8 cellular contexts compared by ENCODE assay signal in the genomic region with DNA sequence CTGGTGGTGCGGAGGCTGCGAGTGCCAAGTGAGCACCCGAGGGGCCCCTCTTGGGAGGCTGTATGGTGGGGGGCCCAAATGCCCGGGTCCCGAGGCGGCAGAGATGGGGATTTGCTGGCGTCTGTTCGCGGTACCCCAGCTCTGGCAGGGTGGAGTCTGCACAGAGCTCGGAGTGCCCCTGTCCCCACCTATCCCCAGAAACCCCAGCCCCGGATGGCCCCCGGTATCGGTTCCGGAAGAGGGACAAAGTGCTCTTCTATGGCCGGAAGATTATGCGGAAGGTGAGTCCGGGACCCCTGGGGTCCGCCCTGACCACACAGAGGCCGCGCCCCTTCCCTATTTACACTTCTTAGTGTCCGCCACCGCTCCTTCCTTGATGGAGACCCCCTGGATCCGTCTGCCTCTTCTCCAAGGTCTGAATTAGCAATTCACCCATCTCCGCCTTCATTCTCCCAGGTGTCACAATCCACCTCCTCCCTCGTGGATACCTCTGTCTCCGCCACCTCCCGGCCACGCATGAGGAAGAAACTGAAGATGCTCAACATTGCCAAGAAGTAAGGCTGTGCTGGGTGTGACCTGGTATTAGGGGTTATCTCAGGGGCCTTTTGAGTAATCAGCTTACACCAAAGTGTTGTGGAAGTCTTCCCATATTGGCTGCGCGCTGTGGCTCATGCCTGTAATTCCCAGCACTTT. TPM values are rescaled to one million over a fixed set of nuclear protein-coding genes. Genes with fewer than 3 reads are reported as not detected.
DNase-seq lines count a peak whose midpoint lies in the region; ATAC-seq and TF ChIP-seq lines count a peak whose summit lies in the region.

No MANE protein-coding gene starts in this region.

- DNase-seq in GM23338 (ENCODE audit: low spot score) (peak; percentile 69), iPS-NIHi7 (ENCODE audit: extremely low spot score) (peak; percentile 35), testis (no peak), NCI-H526 (lab: John Stamatoyannopoulos, UW) (no peak), NCI-H1694 (lab: John Stamatoyannopoulos, UW) (no peak)
- no peak for DNase-seq in activated naive CD4-positive, alpha-beta T cell treated with anti-CD3 and anti-CD28 coated beads, Interleukin-2, amount 50 U/mL, for 72 hours (ENCODE audit: low spot score in 2 of 2)

- peak overlapping the region; percentile 96 for H3K4me3 ChIP-seq in GM23338
- H3K4me3 ChIP-seq in testis: peak overlapping the region; percentile 60 to 85

- H3K36me3 ChIP-seq in GM23338 (ENCODE audit: insufficient read depth) (no peaks in the 10 kb centered on the region; the same call in 1 of the 2 replicates), testis (ENCODE audit: low read depth, missing control alignments) (no peaks in the 10 kb centered on the region)

- H3K27ac Mint-ChIP-seq in GM23338: no peak overlapping the region
- peak overlapping the region; percentile 2 to 90 for H3K27ac Mint-ChIP-seq in activated naive CD4-positive, alpha-beta T cell treated with anti-CD3 and anti-CD28 coated beads, Interleukin-2, amount 50 U/mL, for 72 hours

- peaks cover 12% of the 10 kb centered on the region for H3K27me3 Mint-ChIP-seq in GM23338 (ENCODE audit: insufficient read depth, low read depth, poor library complexity)

- H3K9me3 Mint-ChIP-seq in GM23338: no peaks in the 10 kb centered on the region; the same call in 2 of the 3 replicates
- peaks cover 0 to 3% of the 10 kb centered on the region in 2 donors for H3K9me3 Mint-ChIP-seq in activated naive CD4-positive, alpha-beta T cell treated with anti-CD3 and anti-CD28 coated beads, Interleukin-2, amount 50 U/mL, for 72 hours

- no peaks in the 10 kb centered on the region for H4K20me1 ChIP-seq in GM23338 (replicated peaks; ENCODE audit: insufficient read depth)

- TF ChIP-seq CTCF in 22Rv1 (IDR thresholded peaks at IDR 0.05) (no peak), GM23338 (conservative IDR thresholded peaks at IDR 0.05; ENCODE audit: low read depth in 2 of 2) (no peak), testis (IDR thresholded peaks at IDR 0.05) (no peak)

- no peaks in the 10 kb centered on the region for H3K9me2 ChIP-seq in GM23338 (ENCODE audit: insufficient read depth)

- no peaks in the 10 kb centered on the region; the same call in 2 of the 3 replicates for H3K4me1 Mint-ChIP-seq in GM23338

- peaks cover 5% of the 10 kb centered on the region; the same call in 1 of the 2 replicates for H3F3A ChIP-seq in GM23338 (replicated peaks; ENCODE audit: low read depth)

- H3K4me2 ChIP-seq in GM23338: peak overlapping the region; percentile 95

- peak overlapping the region; percentile 91 for H2AFZ ChIP-seq in GM23338

- no peaks in the 10 kb centered on the region for H3K27me3 ChIP-seq in GM23338 (ENCODE audit: insufficient read depth)
- no peaks in the 10 kb centered on the region for H3K27me3 ChIP-seq in testis

- H3K9me3 ChIP-seq in testis: no peaks in the 10 kb centered on the region

- WGBS in testis, 2 donors: 18 to 38% methylated on average over 14 to 30 of the region's 30 CpGs

- peak overlapping the region; percentile 89 for H3K4me3 Mint-ChIP-seq in GM23338

- H3K79me2 ChIP-seq in GM23338 (replicated peaks; ENCODE audit: insufficient read depth): no peaks in the 10 kb centered on the region

- intact Hi-C loops in testis (cut with DNase I; ENCODE audit: low total_unique reads): no loop called here

- H3K36me3 Mint-ChIP-seq in GM23338 (ENCODE audit: low read depth): peaks cover 5% of the 10 kb centered on the region; the same call in 2 of the 3 replicates
- H3K36me3 Mint-ChIP-seq in activated naive CD4-positive, alpha-beta T cell treated with anti-CD3 and anti-CD28 coated beads, Interleukin-2, amount 50 U/mL, for 72 hours: peaks cover 6 to 9% of the 10 kb centered on the region in 2 donors

- ATAC-seq in GM23338: no peak
- no peak for ATAC-seq in activated naive CD4-positive, alpha-beta T cell treated with anti-CD3 and anti-CD28 coated beads, Interleukin-2, amount 50 U/mL, for 72 hours
- no peak for ATAC-seq in GM18520 (IDR thresholded peaks at IDR 0.05; ENCODE audit: unreplicated experiment)

- TF ChIP-seq POLR2A in testis (IDR thresholded peaks at IDR 0.05): no peak

- H3K4me1 ChIP-seq in GM23338 (ENCODE audit: insufficient read depth): no peaks in the 10 kb centered on the region
- H3K4me1 ChIP-seq in testis: peaks cover 7% of the 10 kb centered on the region

- peak overlapping the region; percentile 83 for H3K27ac ChIP-seq in 22Rv1
- peak overlapping the region; percentile 30; the same call in 1 of the 2 replicates for H3K27ac ChIP-seq in GM23338 (ENCODE audit: low read depth)
- H3K27ac ChIP-seq in testis: peak overlapping the region; percentile 26 to 92

TF ChIP-seq in GM23338, 12 proteins besides CTCF, POLR2A, EP300 and RAD21 (continues in another document):
- TF ChIP-seq NANOG (IDR thresholded peaks at IDR 0.05; ENCODE audit: borderline replicate concordance): no peak
- TF ChIP-seq REST (IDR thresholded peaks at IDR 0.05; ENCODE audit: unreplicated experiment): no peak
- no peak for TF ChIP-seq CREB1 (CRISPR knock-in tag; IDR thresholded peaks at IDR 0.05; ENCODE audit: low read depth)
- TF ChIP-seq ZNF331 (CRISPR knock-in tag; IDR thresholded peaks at IDR 0.05; ENCODE audit: low read depth): no peak
- TF ChIP-seq STAT1 (IDR thresholded peaks at IDR 0.05; ENCODE audit: unreplicated experiment): no peak
- TF ChIP-seq, protein P1, sequence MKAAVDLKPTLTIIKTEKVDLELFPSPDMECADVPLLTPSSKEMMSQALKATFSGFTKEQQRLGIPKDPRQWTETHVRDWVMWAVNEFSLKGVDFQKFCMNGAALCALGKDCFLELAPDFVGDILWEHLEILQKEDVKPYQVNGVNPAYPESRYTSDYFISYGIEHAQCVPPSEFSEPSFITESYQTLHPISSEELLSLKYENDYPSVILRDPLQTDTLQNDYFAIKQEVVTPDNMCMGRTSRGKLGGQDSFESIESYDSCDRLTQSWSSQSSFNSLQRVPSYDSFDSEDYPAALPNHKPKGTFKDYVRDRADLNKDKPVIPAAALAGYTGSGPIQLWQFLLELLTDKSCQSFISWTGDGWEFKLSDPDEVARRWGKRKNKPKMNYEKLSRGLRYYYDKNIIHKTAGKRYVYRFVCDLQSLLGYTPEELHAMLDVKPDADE (IDR thresholded peaks at IDR 0.05): no peak

RNA-seq across cellular contexts. Expression of gene PNPLA6, which starts 0.6 kb away (rescaled TPM):
- 135 and 147 TPM in 2 replicates for total RNA-seq in GM23338 (2014; rRNA removed; shearing (Covaris generic))
- 66.6 and 74.1 TPM in 2 replicates for polyA plus RNA-seq in GM23338 (2016; fragmentation: Nextera tagmentation; extraction: Ambion mirVana)
- total RNA-seq in activated naive CD4-positive, alpha-beta T cell treated with anti-CD3 and anti-CD28 coated beads, Interleukin-2, amount 50 U/mL, for 72 hours: 100 to 1,000 TPM; 102 to 138 TPM
- 100 to 1,000 TPM; 109 to 143 TPM for total RNA-seq in testis
- 153 TPM for polyA plus RNA-seq in testis (ENCODE audit: insufficient read depth, low read depth, low replicate concordance)

RNA-seq across cellular contexts. Expression of gene MCOLN1, which starts 13.7 kb away (rescaled TPM):
- 7.2 and 11.0 TPM in 2 replicates for total RNA-seq in GM23338 (2014; rRNA removed; shearing (Covaris generic))
- polyA plus RNA-seq in GM23338 (2016; fragmentation: Nextera tagmentation; extraction: Ambion mirVana): 16.1 and 16.2 TPM in 2 replicates
- 10 to 100 TPM; 10.3 to 11.0 TPM for total RNA-seq in activated naive CD4-positive, alpha-beta T cell treated with anti-CD3 and anti-CD28 coated beads, Interleukin-2, amount 50 U/mL, for 72 hours
- 10 to 100 TPM; 17.7 to 26.9 TPM for total RNA-seq in testis
- polyA plus RNA-seq in testis (ENCODE audit: insufficient read depth, low read depth, low replicate concordance): 15.2 TPM

RNA-seq across cellular contexts. Expression of gene ZNF358, which starts 20.2 kb away (rescaled TPM):
- total RNA-seq in GM23338 (2014; rRNA removed; shearing (Covaris generic)): 36.7 and 52.9 TPM in 2 replicates
- polyA plus RNA-seq in GM23338 (2016; fragmentation: Nextera tagmentation; extraction: Ambion mirVana): 23.8 and 28.2 TPM in 2 replicates
- total RNA-seq in activated naive CD4-positive, alpha-beta T cell treated with anti-CD3 and anti-CD28 coated beads, Interleukin-2, amount 50 U/mL, for 72 hours: 10 to 100 TPM in 1 of 2 donors, under 1 TPM in 1; 0.59 to 11.1 TPM
- total RNA-seq in testis: 10 to 100 TPM; 28.7 to 35.9 TPM
- polyA plus RNA-seq in testis (ENCODE audit: insufficient read depth, low read depth, low replicate concordance): 21.0 TPM

RNA-seq across cellular contexts. Expression of gene PEX11G, which starts 47.3 kb away (rescaled TPM):
- total RNA-seq in GM23338 (2014; rRNA removed; shearing (Covaris generic)): 1.2 and 2.2 TPM in 2 replicates
- polyA plus RNA-seq in GM23338 (2016; fragmentation: Nextera tagmentation; extraction: Ambion mirVana): 2.2 and 3.1 TPM in 2 replicates
- under 1 TPM; 0.27 to 0.74 TPM for total RNA-seq in activated naive CD4-positive, alpha-beta T cell treated with anti-CD3 and anti-CD28 coated beads, Interleukin-2, amount 50 U/mL, for 72 hours
- total RNA-seq in testis: 10 to 100 TPM; 12.3 to 20.9 TPM
- polyA plus RNA-seq in testis (ENCODE audit: insufficient read depth, low read depth, low replicate concordance): 26.0 TPM

RNA-seq across cellular contexts. Expression of gene CAMSAP3, which starts 59.5 kb away (rescaled TPM):
- 29.9 and 32.2 TPM in 2 replicates for total RNA-seq in GM23338 (2014; rRNA removed; shearing (Covaris generic))
- polyA plus RNA-seq in GM23338 (2016; fragmentation: Nextera tagmentation; extraction: Ambion mirVana): 6.4 and 10.2 TPM in 2 replicates
- under 1 TPM; 0.07 to 0.80 TPM for total RNA-seq in activated naive CD4-positive, alpha-beta T cell treated with anti-CD3 and anti-CD28 coated beads, Interleukin-2, amount 50 U/mL, for 72 hours
- total RNA-seq in testis: 100 to 1,000 TPM in 1 of 2 donors, 10 to 100 TPM in 1; 64.7 to 104 TPM
- polyA plus RNA-seq in testis (ENCODE audit: insufficient read depth, low read depth, low replicate concordance): 32.4 TPM

Comparison
In these comparisons a context has a peak if more than half of its experiments do, and no peak if none do; other contexts are left out.
1. H3K27ac ChIP-seq: peak in every context shown above with its lines; median percentile 83 in 22Rv1; 59 in testis; 30 in GM23338.
2. DNase-seq: peak in GM23338 (single experiment) and iPS-NIHi7 (single experiment); none in activated naive CD4-positive, alpha-beta T cell treated with anti-CD3 and anti-CD28 coated beads, Interleukin-2, amount 50 U/mL, for 72 hours (0 of 2), testis (single experiment), NCI-H526 (0 of 2) and NCI-H1694 (single experiment).